ENCODE assay signal across 2 cellular contexts in the genomic region with DNA sequence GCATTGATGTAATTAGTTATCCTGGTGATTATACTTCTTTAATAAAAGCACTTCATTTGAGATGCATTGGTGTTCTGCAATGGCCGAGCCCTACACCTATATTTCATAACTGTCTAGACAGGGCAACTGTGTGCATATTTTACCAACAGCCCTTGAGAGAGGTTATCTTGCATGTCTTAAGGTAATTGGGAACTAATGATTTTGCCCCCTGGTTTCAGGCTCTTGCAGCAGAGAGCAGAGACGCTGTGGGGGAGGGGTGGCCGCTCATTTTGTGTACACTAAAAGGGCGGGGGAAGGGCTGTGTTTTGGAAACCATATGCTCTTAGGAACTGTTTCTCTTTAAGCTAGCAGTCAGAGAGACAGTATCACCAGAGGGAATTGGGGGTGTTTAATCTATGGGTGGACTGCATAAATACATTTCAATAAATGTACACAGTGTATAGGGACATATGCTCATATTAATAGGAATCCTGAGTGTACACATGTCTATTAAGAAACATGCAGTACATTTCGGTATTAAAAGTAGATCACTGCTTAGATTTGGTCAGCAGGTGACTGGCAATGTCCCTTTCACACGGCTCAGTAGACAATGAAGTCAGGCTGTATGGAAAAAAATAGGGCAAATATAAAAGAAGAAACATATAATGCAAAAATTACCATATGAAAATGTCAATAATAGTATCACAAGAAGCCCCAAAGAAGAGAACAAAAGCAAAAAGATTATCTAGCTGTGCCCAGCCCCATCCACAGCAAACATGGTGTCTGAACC.
TF ChIP-seq lines count a peak whose summit lies in the region.

No MANE protein-coding gene starts in this region.

TF ChIP-seq in GM23338, 12 proteins besides CTCF, POLR2A, EP300 and RAD21 (continues in another document):
- TF ChIP-seq, protein P1, sequence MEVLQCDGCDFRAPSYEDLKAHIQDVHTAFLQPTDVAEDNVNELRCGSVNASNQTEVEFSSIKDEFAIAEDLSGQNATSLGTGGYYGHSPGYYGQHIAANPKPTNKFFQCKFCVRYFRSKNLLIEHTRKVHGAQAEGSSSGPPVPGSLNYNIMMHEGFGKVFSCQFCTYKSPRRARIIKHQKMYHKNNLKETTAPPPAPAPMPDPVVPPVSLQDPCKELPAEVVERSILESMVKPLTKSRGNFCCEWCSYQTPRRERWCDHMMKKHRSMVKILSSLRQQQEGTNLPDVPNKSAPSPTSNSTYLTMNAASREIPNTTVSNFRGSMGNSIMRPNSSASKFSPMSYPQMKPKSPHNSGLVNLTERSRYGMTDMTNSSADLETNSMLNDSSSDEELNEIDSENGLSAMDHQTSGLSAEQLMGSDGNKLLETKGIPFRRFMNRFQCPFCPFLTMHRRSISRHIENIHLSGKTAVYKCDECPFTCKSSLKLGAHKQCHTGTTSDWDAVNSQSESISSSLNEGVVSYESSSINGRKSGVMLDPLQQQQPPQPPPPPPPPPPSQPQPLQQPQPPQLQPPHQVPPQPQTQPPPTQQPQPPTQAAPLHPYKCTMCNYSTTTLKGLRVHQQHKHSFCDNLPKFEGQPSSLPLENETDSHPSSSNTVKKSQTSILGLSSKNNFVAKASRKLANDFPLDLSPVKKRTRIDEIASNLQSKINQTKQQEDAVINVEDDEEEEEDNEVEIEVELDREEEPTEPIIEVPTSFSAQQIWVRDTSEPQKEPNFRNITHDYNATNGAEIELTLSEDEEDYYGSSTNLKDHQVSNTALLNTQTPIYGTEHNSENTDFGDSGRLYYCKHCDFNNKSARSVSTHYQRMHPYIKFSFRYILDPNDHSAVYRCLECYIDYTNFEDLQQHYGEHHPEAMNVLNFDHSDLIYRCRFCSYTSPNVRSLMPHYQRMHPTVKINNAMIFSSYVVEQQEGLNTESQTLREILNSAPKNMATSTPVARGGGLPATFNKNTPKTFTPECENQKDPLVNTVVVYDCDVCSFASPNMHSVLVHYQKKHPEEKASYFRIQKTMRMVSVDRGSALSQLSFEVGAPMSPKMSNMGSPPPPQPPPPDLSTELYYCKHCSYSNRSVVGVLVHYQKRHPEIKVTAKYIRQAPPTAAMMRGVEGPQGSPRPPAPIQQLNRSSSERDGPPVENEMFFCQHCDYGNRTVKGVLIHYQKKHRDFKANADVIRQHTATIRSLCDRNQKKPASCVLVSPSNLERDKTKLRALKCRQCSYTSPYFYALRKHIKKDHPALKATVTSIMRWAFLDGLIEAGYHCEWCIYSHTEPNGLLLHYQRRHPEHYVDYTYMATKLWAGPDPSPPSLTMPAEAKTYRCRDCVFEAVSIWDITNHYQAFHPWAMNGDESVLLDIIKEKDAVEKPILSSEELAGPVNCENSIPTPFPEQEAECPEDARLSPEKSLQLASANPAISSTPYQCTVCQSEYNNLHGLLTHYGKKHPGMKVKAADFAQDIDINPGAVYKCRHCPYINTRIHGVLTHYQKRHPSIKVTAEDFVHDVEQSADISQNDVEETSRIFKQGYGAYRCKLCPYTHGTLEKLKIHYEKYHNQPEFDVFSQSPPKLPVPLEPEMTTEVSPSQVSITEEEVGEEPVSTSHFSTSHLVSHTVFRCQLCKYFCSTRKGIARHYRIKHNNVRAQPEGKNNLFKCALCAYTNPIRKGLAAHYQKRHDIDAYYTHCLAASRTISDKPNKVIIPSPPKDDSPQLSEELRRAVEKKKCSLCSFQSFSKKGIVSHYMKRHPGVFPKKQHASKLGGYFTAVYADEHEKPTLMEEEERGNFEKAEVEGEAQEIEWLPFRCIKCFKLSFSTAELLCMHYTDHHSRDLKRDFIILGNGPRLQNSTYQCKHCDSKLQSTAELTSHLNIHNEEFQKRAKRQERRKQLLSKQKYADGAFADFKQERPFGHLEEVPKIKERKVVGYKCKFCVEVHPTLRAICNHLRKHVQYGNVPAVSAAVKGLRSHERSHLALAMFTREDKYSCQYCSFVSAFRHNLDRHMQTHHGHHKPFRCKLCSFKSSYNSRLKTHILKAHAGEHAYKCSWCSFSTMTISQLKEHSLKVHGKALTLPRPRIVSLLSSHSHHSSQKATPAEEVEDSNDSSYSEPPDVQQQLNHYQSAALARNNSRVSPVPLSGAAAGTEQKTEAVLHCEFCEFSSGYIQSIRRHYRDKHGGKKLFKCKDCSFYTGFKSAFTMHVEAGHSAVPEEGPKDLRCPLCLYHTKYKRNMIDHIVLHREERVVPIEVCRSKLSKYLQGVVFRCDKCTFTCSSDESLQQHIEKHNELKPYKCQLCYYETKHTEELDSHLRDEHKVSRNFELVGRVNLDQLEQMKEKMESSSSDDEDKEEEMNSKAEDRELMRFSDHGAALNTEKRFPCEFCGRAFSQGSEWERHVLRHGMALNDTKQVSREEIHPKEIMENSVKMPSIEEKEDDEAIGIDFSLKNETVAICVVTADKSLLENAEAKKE (CRISPR knock-in tag; IDR thresholded peaks at IDR 0.05), result no peak
- TF ChIP-seq POLR2AphosphoS5 (IDR thresholded peaks at IDR 0.05; ENCODE audit: low read depth) (no peak), CREB1 (CRISPR knock-in tag; IDR thresholded peaks at IDR 0.05; ENCODE audit: low read depth) (no peak), JUNB (IDR thresholded peaks at IDR 0.05; ENCODE audit: unreplicated experiment) (no peak), NANOG (IDR thresholded peaks at IDR 0.05; ENCODE audit: borderline replicate concordance) (no peak), ZNF114 (CRISPR knock-in tag; IDR thresholded peaks at IDR 0.05) (no peak), ZNF331 (CRISPR knock-in tag; IDR thresholded peaks at IDR 0.05; ENCODE audit: low read depth) (no peak), STAT1 (IDR thresholded peaks at IDR 0.05; ENCODE audit: unreplicated experiment) (no peak), EZH2 (IDR thresholded peaks at IDR 0.05; ENCODE audit: low read depth, unreplicated experiment) (no peak)
- TF ChIP-seq, protein P2, sequence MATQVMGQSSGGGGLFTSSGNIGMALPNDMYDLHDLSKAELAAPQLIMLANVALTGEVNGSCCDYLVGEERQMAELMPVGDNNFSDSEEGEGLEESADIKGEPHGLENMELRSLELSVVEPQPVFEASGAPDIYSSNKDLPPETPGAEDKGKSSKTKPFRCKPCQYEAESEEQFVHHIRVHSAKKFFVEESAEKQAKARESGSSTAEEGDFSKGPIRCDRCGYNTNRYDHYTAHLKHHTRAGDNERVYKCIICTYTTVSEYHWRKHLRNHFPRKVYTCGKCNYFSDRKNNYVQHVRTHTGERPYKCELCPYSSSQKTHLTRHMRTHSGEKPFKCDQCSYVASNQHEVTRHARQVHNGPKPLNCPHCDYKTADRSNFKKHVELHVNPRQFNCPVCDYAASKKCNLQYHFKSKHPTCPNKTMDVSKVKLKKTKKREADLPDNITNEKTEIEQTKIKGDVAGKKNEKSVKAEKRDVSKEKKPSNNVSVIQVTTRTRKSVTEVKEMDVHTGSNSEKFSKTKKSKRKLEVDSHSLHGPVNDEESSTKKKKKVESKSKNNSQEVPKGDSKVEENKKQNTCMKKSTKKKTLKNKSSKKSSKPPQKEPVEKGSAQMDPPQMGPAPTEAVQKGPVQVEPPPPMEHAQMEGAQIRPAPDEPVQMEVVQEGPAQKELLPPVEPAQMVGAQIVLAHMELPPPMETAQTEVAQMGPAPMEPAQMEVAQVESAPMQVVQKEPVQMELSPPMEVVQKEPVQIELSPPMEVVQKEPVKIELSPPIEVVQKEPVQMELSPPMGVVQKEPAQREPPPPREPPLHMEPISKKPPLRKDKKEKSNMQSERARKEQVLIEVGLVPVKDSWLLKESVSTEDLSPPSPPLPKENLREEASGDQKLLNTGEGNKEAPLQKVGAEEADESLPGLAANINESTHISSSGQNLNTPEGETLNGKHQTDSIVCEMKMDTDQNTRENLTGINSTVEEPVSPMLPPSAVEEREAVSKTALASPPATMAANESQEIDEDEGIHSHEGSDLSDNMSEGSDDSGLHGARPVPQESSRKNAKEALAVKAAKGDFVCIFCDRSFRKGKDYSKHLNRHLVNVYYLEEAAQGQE (IDR thresholded peaks at IDR 0.05; ENCODE audit: unreplicated experiment), result no peak

TF ChIP-seq in K562, 482 proteins besides CTCF, POLR2A, EP300 and RAD21 (continues in another document):
- TF ChIP-seq ZNF551 (CRISPR knock-in tag; IDR thresholded peaks at IDR 0.05) (no peak), BACH1 (tag; IDR thresholded peaks at IDR 0.05) (no peak), ZNF3 (CRISPR knock-in tag; IDR thresholded peaks at IDR 0.05) (no peak), NR1H2 (CRISPR knock-in tag; IDR thresholded peaks at IDR 0.05) (no peak), YY1 (IDR thresholded peaks at IDR 0.05; ENCODE audit: borderline replicate concordance in 1 of 3, control insufficient read depth in 1 of 3, extremely low read depth in 1 of 3, insufficient read depth in 3 of 3, insufficient read length in 1 of 3, insufficient replicate concordance in 2 of 3, low read depth in 1 of 3, low read length in 2 of 3) (peak in 1 of 3 experiments; percentile 65), PHF21A (IDR thresholded peaks at IDR 0.05; ENCODE audit: borderline replicate concordance, low read depth) (no peak), BCOR (IDR thresholded peaks at IDR 0.05) (no peak), ZNF778 (CRISPR knock-in tag; IDR thresholded peaks at IDR 0.05) (no peak), NFATC3 (IDR thresholded peaks at IDR 0.05) (no peak), HOXB6 (CRISPR knock-in tag; IDR thresholded peaks at IDR 0.05; ENCODE audit: borderline replicate concordance) (no peak)
- TF ChIP-seq, protein P3, sequence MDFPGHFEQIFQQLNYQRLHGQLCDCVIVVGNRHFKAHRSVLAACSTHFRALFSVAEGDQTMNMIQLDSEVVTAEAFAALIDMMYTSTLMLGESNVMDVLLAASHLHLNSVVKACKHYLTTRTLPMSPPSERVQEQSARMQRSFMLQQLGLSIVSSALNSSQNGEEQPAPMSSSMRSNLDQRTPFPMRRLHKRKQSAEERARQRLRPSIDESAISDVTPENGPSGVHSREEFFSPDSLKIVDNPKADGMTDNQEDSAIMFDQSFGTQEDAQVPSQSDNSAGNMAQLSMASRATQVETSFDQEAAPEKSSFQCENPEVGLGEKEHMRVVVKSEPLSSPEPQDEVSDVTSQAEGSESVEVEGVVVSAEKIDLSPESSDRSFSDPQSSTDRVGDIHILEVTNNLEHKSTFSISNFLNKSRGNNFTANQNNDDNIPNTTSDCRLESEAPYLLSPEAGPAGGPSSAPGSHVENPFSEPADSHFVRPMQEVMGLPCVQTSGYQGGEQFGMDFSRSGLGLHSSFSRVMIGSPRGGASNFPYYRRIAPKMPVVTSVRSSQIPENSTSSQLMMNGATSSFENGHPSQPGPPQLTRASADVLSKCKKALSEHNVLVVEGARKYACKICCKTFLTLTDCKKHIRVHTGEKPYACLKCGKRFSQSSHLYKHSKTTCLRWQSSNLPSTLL (IDR thresholded peaks at IDR 0.05), result no peak
- TF ChIP-seq, protein P4, sequence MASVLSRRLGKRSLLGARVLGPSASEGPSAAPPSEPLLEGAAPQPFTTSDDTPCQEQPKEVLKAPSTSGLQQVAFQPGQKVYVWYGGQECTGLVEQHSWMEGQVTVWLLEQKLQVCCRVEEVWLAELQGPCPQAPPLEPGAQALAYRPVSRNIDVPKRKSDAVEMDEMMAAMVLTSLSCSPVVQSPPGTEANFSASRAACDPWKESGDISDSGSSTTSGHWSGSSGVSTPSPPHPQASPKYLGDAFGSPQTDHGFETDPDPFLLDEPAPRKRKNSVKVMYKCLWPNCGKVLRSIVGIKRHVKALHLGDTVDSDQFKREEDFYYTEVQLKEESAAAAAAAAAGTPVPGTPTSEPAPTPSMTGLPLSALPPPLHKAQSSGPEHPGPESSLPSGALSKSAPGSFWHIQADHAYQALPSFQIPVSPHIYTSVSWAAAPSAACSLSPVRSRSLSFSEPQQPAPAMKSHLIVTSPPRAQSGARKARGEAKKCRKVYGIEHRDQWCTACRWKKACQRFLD (CRISPR knock-in tag; IDR thresholded peaks at IDR 0.05), result no peak; the same call in 1 of the 2 replicates
- TF ChIP-seq, protein P5, sequence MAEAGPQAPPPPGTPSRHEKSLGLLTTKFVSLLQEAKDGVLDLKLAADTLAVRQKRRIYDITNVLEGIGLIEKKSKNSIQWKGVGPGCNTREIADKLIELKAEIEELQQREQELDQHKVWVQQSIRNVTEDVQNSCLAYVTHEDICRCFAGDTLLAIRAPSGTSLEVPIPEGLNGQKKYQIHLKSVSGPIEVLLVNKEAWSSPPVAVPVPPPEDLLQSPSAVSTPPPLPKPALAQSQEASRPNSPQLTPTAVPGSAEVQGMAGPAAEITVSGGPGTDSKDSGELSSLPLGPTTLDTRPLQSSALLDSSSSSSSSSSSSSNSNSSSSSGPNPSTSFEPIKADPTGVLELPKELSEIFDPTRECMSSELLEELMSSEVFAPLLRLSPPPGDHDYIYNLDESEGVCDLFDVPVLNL (CRISPR knock-in tag; IDR thresholded peaks at IDR 0.05; ENCODE audit: low read depth), result no peak
- TF ChIP-seq, protein P6, sequence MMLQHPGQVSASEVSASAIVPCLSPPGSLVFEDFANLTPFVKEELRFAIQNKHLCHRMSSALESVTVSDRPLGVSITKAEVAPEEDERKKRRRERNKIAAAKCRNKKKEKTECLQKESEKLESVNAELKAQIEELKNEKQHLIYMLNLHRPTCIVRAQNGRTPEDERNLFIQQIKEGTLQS (IDR thresholded peaks at IDR 0.05), result peak; percentile 74; the same call in 1 of the 2 replicates
- TF ChIP-seq, protein P6 (CRISPR knock-in tag; conservative IDR thresholded peaks at IDR 0.05), result no peak
- TF ChIP-seq, protein P7, sequence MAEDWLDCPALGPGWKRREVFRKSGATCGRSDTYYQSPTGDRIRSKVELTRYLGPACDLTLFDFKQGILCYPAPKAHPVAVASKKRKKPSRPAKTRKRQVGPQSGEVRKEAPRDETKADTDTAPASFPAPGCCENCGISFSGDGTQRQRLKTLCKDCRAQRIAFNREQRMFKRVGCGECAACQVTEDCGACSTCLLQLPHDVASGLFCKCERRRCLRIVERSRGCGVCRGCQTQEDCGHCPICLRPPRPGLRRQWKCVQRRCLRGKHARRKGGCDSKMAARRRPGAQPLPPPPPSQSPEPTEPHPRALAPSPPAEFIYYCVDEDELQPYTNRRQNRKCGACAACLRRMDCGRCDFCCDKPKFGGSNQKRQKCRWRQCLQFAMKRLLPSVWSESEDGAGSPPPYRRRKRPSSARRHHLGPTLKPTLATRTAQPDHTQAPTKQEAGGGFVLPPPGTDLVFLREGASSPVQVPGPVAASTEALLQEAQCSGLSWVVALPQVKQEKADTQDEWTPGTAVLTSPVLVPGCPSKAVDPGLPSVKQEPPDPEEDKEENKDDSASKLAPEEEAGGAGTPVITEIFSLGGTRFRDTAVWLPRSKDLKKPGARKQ (CRISPR knock-in tag; IDR thresholded peaks at IDR 0.05), result no peak
